21 cellular contexts compared by ENCODE assay signal in genomic region chr14:38238881-38239280, GRCh38. TPM values are rescaled to one million over a fixed set of nuclear protein-coding genes. Genes with fewer than 3 reads are reported as not detected.
"Had no signal": no experiment of that assay in that cellular context is flagged by ENCODE, and none has a peak within 500 bp of the region (broad histone marks: within the 10 kb centered on the region; RNA-seq: fewer than 3 reads in every experiment).

No MANE protein-coding gene starts in this region.

- DNase-seq: activated CD4-positive, alpha-beta T cell treated with anti-CD3 and anti-CD28 coated beads, Interleukin-2, amount 10 ng/mL, durations not matched to agents 24 days and 14 days; activated CD4-positive, CD25-positive, alpha-beta regulatory T cell; activated CD8-positive, alpha-beta memory T cell treated with anti-CD3 and anti-CD28 coated beads, Interleukin-2, amount 50 U/mL, for 48 hours; activated gamma-delta T cell treated with Interleukin-2 at 50 U/mL for 16 hours; activated naive CD8-positive, alpha-beta T cell treated with anti-CD3 and anti-CD28 coated beads for 36 hours; brain microvascular endothelial cell; effector CD4-positive, alpha-beta T cell; gastrocnemius medialis; heart right ventricle; left cardiac atrium; lower lobe of right lung; naive B cell; ovary; stimulated activated CD4-positive, alpha-beta T cell treated with anti-CD3 and anti-CD28 coated beads, Interleukin-1b, Interleukin-23, amount 100 ng/mL, for 48 hours; stomach; testis; upper lobe of left lung had no signal

- H3K4me3 ChIP-seq: coronary artery, gastrocnemius medialis, heart right ventricle, lower lobe of right lung, neural progenitor cell, ovary, stomach, testis, upper lobe of left lung had no signal

- ATAC-seq: gastrocnemius medialis, heart right ventricle, left cardiac atrium, lower lobe of right lung, sciatic nerve had no signal

RNA-seq across cellular contexts. Expression of gene CLEC14A, which starts 17.0 kb away (rescaled TPM):
- total RNA-seq: activated CD4-positive, alpha-beta T cell treated with anti-CD3 and anti-CD28 coated beads, Interleukin-2, amount 10 ng/mL, durations not matched to agents 24 days and 14 days; activated naive CD8-positive, alpha-beta T cell treated with anti-CD3 and anti-CD28 coated beads for 36 hours; T-helper 2 cell treated with Interferon-gamma antibody and Interleukin-4, amounts not matched to agents 100 ng/mL and 5 ng/mL, for 36 hours had no signal

RNA-seq across cellular contexts. Expression of gene SSTR1, which starts 31.2 kb away (rescaled TPM):
- total RNA-seq: activated CD4-positive, alpha-beta T cell treated with anti-CD3 and anti-CD28 coated beads, Interleukin-2, amount 10 ng/mL, durations not matched to agents 24 days and 14 days; activated naive CD8-positive, alpha-beta T cell treated with anti-CD3 and anti-CD28 coated beads for 36 hours; T-helper 2 cell treated with Interferon-gamma antibody and Interleukin-4, amounts not matched to agents 100 ng/mL and 5 ng/mL, for 36 hours had no signal
